Comparison of ENCODE assay signal across 17 cellular contexts in the genomic region with DNA sequence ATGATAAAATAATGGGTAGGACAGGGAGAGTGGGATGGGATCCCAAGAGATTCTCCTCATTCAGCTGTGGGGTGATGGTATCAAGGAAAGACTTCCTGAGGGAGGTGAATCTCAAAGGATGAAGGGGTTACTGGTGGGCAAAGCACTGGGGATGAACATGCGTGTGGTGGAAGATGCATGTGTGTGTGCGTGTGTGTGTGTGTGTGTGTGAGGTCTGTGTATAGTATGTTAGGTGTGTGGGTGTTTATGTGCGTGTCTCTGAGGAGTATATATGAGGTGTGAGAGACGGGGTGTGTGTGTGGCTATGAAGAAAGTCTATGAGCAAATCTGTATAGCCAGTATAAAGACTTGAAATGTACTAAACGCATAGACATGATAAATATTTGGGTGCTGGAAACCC.
DNase-seq lines count a peak whose midpoint lies in the region; ATAC-seq and TF ChIP-seq lines count a peak whose summit lies in the region.
"Had no signal": no experiment of that assay in that cellular context is flagged by ENCODE, and none has a peak within 500 bp of the region (broad histone marks: within the 10 kb centered on the region; RNA-seq: fewer than 3 reads in every experiment).

No MANE protein-coding gene starts in this region.

- no peaks in the 10 kb centered on the region for H3K79me2 ChIP-seq in PC-3 (ENCODE audit: low read length)
- H3K79me2 ChIP-seq in SK-N-SH (ENCODE audit: insufficient read depth): no peaks in the 10 kb centered on the region

- H3K36me3 Mint-ChIP-seq in endodermal cell (ENCODE audit: low read depth) (no peaks in the 10 kb centered on the region), neural crest cell (ENCODE audit: low read depth) (no peaks in the 10 kb centered on the region)
- H3K36me3 Mint-ChIP-seq: CD4-positive, alpha-beta memory T cell; IgD-negative memory B cell had no signal

- H3K4me1 Mint-ChIP-seq in endodermal cell (peaks cover 45% of the 10 kb centered on the region), neural crest cell (peaks cover 12% of the 10 kb centered on the region)
- H3K4me1 Mint-ChIP-seq: CD4-positive, alpha-beta memory T cell had no signal

- H3K4me3 ChIP-seq in PC-3 (ENCODE audit: low read length): no peak overlapping the region
- no peak overlapping the region for H3K4me3 ChIP-seq in endodermal cell (ENCODE audit: low read length)
- no peak overlapping the region for H3K4me3 ChIP-seq in SK-N-SH (ENCODE audit: low read depth in 2 of 2, low read length in 1 of 2)
- H3K4me3 ChIP-seq: GM23248, SK-N-MC had no signal

- H3F3A ChIP-seq in PC-3 (ENCODE audit: low read length, unreplicated experiment) (no peaks in the 10 kb centered on the region), SK-N-SH (replicated peaks; ENCODE audit: insufficient read depth) (no peaks in the 10 kb centered on the region)

- no peaks in the 10 kb centered on the region for H3K9me3 ChIP-seq in PC-3 (ENCODE audit: low read length)
- no peaks in the 10 kb centered on the region for H3K9me3 ChIP-seq in endodermal cell (ENCODE audit: control insufficient read depth, low read length)
- no peaks in the 10 kb centered on the region for H3K9me3 ChIP-seq in SK-N-SH

- H3K27ac ChIP-seq in PC-3 (ENCODE audit: low read length) (peak overlapping the region; percentile 86; the same call in 1 of the 2 replicates), endodermal cell (ENCODE audit: low read depth, low read length) (no peak overlapping the region), SK-N-SH (ENCODE audit: low read depth in 2 of 2, low read length in 1 of 2) (peak overlapping the region in 1 of 2 experiments; percentile 79; a peak in 2 of 4 replicates)
- H3K27ac ChIP-seq: GM23248, RWPE1, SK-N-MC had no signal

- H3K27ac Mint-ChIP-seq in endodermal cell (peak overlapping the region; percentile 16), neural crest cell (ENCODE audit: unreplicated experiment) (peak overlapping the region; percentile 30)
- H3K27ac Mint-ChIP-seq: CD4-positive, alpha-beta memory T cell had no signal

- DNase-seq in PC-3 (no peak), endodermal cell (no peak), neural crest cell (ENCODE audit: low read depth, low spot score) (no peak), C1 segment of cervical spinal cord (lab: John Stamatoyannopoulos, UW) (no peak), SK-N-SH (no peak), ecto neural progenitor cell (ENCODE audit: low spot score) (no peak), hippocampal formation (lab: John Stamatoyannopoulos, UW) (no peak)
- DNase-seq: CD4-positive, alpha-beta memory T cell; GM23248; HCEC 1CT; Karpas-422; MV-4-11; NCI-H226; SHP77 treated with DMSO at 0.1 percent for 48 hours had no signal

- H3K4me3 Mint-ChIP-seq in endodermal cell (no peak overlapping the region), neural crest cell (no peak overlapping the region)
- H3K4me3 Mint-ChIP-seq: CD4-positive, alpha-beta memory T cell; IgD-negative memory B cell had no signal

- H2AFZ ChIP-seq in PC-3 (ENCODE audit: low read length) (no peak overlapping the region), SK-N-SH (ENCODE audit: low read depth) (no peak overlapping the region)
- H2AFZ ChIP-seq: GM23248 had no signal

- 91 to 96% methylated on average over 3 to 5 of the region's 5 CpGs for WGBS in endodermal cell (ENCODE audit: insufficient coverage in 1 of 2, insufficient read length in 1 of 2), 2 experiments
- 70% methylated on average over 5 of the region's 5 CpGs for WGBS in SK-N-SH (ENCODE audit: low lambda C conversion rate)

- TF ChIP-seq RAD21 in SK-N-SH (IDR thresholded peaks at IDR 0.05; ENCODE audit: low read length): no peak

- ATAC-seq in PC-3: no peak

- no peaks in the 10 kb centered on the region for H3K9me3 Mint-ChIP-seq in endodermal cell
- no peaks in the 10 kb centered on the region for H3K9me3 Mint-ChIP-seq in neural crest cell
- H3K9me3 Mint-ChIP-seq: CD4-positive, alpha-beta memory T cell; IgD-negative memory B cell had no signal

- H3K9ac ChIP-seq in PC-3 (ENCODE audit: low read length) (no peak overlapping the region), endodermal cell (ENCODE audit: extremely low read depth, low read length, poor library complexity, severe bottlenecking) (no peak overlapping the region), SK-N-SH (no peak overlapping the region)
- H3K9ac ChIP-seq: GM23248 had no signal

- POLR2A ChIA-PET in PC-3 (lab: Charles Lee; ENCODE audit: unreplicated experiment) (no interaction called here), SK-N-SH (lab: Yijun Ruan, JAX) (no interaction called here)

- no peaks in the 10 kb centered on the region for H3K27me3 Mint-ChIP-seq in endodermal cell (ENCODE audit: insufficient read depth)
- no peaks in the 10 kb centered on the region for H3K27me3 Mint-ChIP-seq in neural crest cell (ENCODE audit: low read depth)
- H3K27me3 Mint-ChIP-seq: IgD-negative memory B cell had no signal

- CTCF ChIA-PET in PC-3 (lab: Charles Lee): no interaction called here
- CTCF ChIA-PET in SK-N-SH (lab: Yijun Ruan, JAX): interaction anchor here (1.0 to 1.2 kb wide), 3 partner anchors 9 to 170 kb away, joined by 3 read pairs; no protein-coding TSS in a partner anchor

- H3K4me1 ChIP-seq in PC-3 (ENCODE audit: insufficient read depth, low read length) (peaks cover 20% of the 10 kb centered on the region), endodermal cell (ENCODE audit: control insufficient read depth, insufficient read depth, low read length) (peaks cover 4% of the 10 kb centered on the region), SK-N-SH (ENCODE audit: control insufficient read depth in 1 of 2, insufficient read depth in 2 of 2, low read depth in 1 of 2, low read length in 1 of 2) (peaks cover 0 to 8% of the 10 kb centered on the region in 2 experiments; a peak in 1 of 4 replicates)

- TF ChIP-seq CTCF in PC-3 (conservative IDR thresholded peaks at IDR 0.05; ENCODE audit: low read depth, low read length): no peak
- no peak for TF ChIP-seq CTCF in endodermal cell (conservative IDR thresholded peaks at IDR 0.05)
- no peak for TF ChIP-seq CTCF in neural crest cell (conservative IDR thresholded peaks at IDR 0.05)
- no peak for TF ChIP-seq CTCF in SK-N-SH (IDR thresholded peaks at IDR 0.05)

- H3K27me3 ChIP-seq in PC-3 (ENCODE audit: low read length) (no peaks in the 10 kb centered on the region), endodermal cell (ENCODE audit: control insufficient read depth, insufficient read depth, low read length, poor library complexity, severe bottlenecking) (no peaks in the 10 kb centered on the region), SK-N-SH (ENCODE audit: insufficient read depth) (no peaks in the 10 kb centered on the region)

- H4K20me1 ChIP-seq in PC-3 (ENCODE audit: low read length): no peaks in the 10 kb centered on the region
- no peaks in the 10 kb centered on the region for H4K20me1 ChIP-seq in SK-N-SH (ENCODE audit: insufficient read depth)

- no peaks in the 10 kb centered on the region for H3K9me2 ChIP-seq in PC-3 (replicated peaks; ENCODE audit: low read length)
- H3K9me2 ChIP-seq in SK-N-SH: no peaks in the 10 kb centered on the region

- intact Hi-C loops in PC-3 (cut with micrococcal nuclease): no loop called here

- TF ChIP-seq EP300 in SK-N-SH (IDR thresholded peaks at IDR 0.05; ENCODE audit: borderline replicate concordance in 1 of 2, low read depth in 1 of 2, low read length in 1 of 2): no peak

- H3K4me2 ChIP-seq in PC-3 (ENCODE audit: low read length) (peak overlapping the region; percentile 65; the same call in 1 of the 2 replicates), SK-N-SH (no peak overlapping the region)

- no TSS peak for BruUV-seq in PC-3 (replicated peaks; lab: Mats Ljungman, UMichigan)

- H3K36me3 ChIP-seq in PC-3 (ENCODE audit: low read depth, low read length) (no peaks in the 10 kb centered on the region), endodermal cell (ENCODE audit: control insufficient read depth, insufficient read depth, low read length) (no peaks in the 10 kb centered on the region), SK-N-SH (replicated peaks in 1 of 2; ENCODE audit: control insufficient read depth in 1 of 2, insufficient read depth in 2 of 2, low read length in 1 of 2) (no peaks in the 10 kb centered on the region)

TF ChIP-seq in SK-N-SH, 30 proteins besides CTCF, POLR2A, EP300 and RAD21:
- TF ChIP-seq, protein P1, sequence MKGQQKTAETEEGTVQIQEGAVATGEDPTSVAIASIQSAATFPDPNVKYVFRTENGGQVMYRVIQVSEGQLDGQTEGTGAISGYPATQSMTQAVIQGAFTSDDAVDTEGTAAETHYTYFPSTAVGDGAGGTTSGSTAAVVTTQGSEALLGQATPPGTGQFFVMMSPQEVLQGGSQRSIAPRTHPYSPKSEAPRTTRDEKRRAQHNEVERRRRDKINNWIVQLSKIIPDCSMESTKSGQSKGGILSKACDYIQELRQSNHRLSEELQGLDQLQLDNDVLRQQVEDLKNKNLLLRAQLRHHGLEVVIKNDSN (IDR thresholded peaks at IDR 0.05; ENCODE audit: borderline replicate concordance, low read depth): no peak
- TF ChIP-seq TCF12 (IDR thresholded peaks at IDR 0.05): no peak
- TF ChIP-seq, protein P2, sequence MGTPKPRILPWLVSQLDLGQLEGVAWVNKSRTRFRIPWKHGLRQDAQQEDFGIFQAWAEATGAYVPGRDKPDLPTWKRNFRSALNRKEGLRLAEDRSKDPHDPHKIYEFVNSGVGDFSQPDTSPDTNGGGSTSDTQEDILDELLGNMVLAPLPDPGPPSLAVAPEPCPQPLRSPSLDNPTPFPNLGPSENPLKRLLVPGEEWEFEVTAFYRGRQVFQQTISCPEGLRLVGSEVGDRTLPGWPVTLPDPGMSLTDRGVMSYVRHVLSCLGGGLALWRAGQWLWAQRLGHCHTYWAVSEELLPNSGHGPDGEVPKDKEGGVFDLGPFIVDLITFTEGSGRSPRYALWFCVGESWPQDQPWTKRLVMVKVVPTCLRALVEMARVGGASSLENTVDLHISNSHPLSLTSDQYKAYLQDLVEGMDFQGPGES (IDR thresholded peaks at IDR 0.05; ENCODE audit: low read depth, low read length): no peak
